ENCODE assay signal across 16 cellular contexts in the genomic region with DNA sequence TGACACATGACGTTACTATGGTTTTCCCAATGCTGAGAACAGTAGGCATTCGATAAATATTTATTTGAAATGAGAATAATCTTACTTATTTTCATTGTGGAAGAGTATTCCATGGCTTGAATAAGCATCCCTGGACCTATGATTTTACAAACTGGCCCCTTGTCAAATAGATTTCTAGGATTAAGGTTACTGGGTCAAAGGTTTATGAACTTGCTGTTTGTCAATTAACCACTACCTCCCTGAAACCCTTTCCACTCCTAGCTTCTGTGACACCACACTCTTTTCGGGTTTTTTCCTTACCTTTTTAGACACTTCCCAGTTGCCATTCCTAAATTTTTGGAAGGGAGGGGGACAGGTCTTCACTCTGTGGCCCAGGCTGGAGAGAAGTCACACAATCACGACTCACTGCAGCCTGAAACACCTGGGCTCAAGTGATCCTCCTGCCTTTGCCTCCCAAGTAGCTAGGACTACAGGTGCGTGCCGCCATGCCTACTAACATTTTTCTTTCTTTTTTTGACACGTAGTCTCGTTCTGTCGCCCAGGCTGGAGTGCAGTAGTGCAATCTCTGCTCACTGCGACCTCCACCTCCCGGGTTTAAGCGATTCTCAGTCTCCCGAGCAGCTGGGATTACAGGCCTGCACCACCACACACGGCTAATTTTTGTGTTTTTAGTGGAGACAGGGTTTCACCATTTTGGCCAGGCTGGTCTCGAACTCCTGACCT. TPM values are rescaled to one million over a fixed set of nuclear protein-coding genes. Genes with fewer than 3 reads are reported as not detected.
DNase-seq lines count a peak whose midpoint lies in the region; ATAC-seq, FAIRE-seq and TF ChIP-seq lines count a peak whose summit lies in the region.
"Had no signal": no experiment of that assay in that cellular context is flagged by ENCODE, and none has a peak within 500 bp of the region (broad histone marks: within the 10 kb centered on the region; RNA-seq: fewer than 3 reads in every experiment).

No MANE protein-coding gene starts in this region.

- TF ChIP-seq POLR2A in H1 (IDR thresholded peaks at IDR 0.05; ENCODE audit: control extremely low read depth in 1 of 2, low read depth in 2 of 2, low read length in 2 of 2) (no peak), sigmoid colon (IDR thresholded peaks at IDR 0.05) (no peak)

- TF ChIP-seq EP300 in H1 (IDR thresholded peaks at IDR 0.05; ENCODE audit: borderline replicate concordance in 1 of 2, low read depth in 2 of 2, low read length in 2 of 2) (no peak), sigmoid colon (IDR thresholded peaks at IDR 0.05) (no peak)

- no peak for ATAC-seq in GM21576 (IDR thresholded peaks at IDR 0.05; ENCODE audit: unreplicated experiment)

- no peak overlapping the region for H3K27ac Mint-ChIP-seq in H9
- H3K27ac Mint-ChIP-seq in activated naive CD4-positive, alpha-beta T cell treated with anti-CD3 and anti-CD28 coated beads for 36 hours = no peak overlapping the region
- H3K27ac Mint-ChIP-seq: CD4-positive, alpha-beta memory T cell had no signal

- H3T11ph ChIP-seq in H9 (ENCODE audit: low read length) = no peak overlapping the region

- H2BK12ac ChIP-seq in H9 (ENCODE audit: insufficient read length, low read depth, low read length) = no peak overlapping the region
- H2BK12ac ChIP-seq in H1 (ENCODE audit: low read depth, low read length) = no peak overlapping the region

- no peak overlapping the region for H2AK5ac ChIP-seq in H9 (ENCODE audit: insufficient read length, low read length)
- H2AK5ac ChIP-seq in H1 (ENCODE audit: low read depth, low read length) = no peak overlapping the region

- H3K4me1 Mint-ChIP-seq in H9 = peaks cover 11 to 28% of the 10 kb centered on the region in 2 experiments
- peaks cover 3% of the 10 kb centered on the region for H3K4me1 Mint-ChIP-seq in activated naive CD4-positive, alpha-beta T cell treated with anti-CD3 and anti-CD28 coated beads for 36 hours (ENCODE audit: low read depth)

- H3K27me3 ChIP-seq in H9 (ENCODE audit: insufficient read depth, low read length) (no peaks in the 10 kb centered on the region), H1 (replicated peaks in 1 of 4; ENCODE audit: control insufficient read depth in 3 of 4, extremely low read depth in 1 of 4, insufficient read depth in 3 of 4, low read length in 3 of 4) (no peaks in the 10 kb centered on the region), liver (ENCODE audit: control insufficient read depth in 4 of 4, insufficient read depth in 4 of 4, low read length in 3 of 4) (no peaks in the 10 kb centered on the region), sigmoid colon (peaks cover 0 to 11% (median 0%) of the 10 kb centered on the region in 3 donors)

- intact Hi-C loops in sigmoid colon (cut with DNase I) = loop anchor here (10.0 kb wide), 1 partner anchor 762 kb away; a partner anchor contains a TSS
- intact Hi-C loops in activated naive CD4-positive, alpha-beta T cell treated with anti-CD3 and anti-CD28 coated beads for 36 hours (cut with micrococcal nuclease) = loop anchor here (10.0 kb wide), 1 partner anchor 1432 kb away; a partner anchor contains a TSS

- H3K4me2 ChIP-seq in H9 (ENCODE audit: insufficient read depth, insufficient read length, low read length) = peak overlapping the region; percentile 28
- H3K4me2 ChIP-seq in H1 (ENCODE audit: insufficient read depth in 1 of 2, low read depth in 2 of 2, low read length in 2 of 2) = no peak overlapping the region

- H4K8ac ChIP-seq in H9 (replicated peaks; ENCODE audit: insufficient read length, low read depth, low read length) = no peak overlapping the region
- H4K8ac ChIP-seq in H1 (ENCODE audit: extremely low read depth, insufficient read depth, low read length) = no peak overlapping the region

- H3K4me3 ChIP-seq in H1 (ENCODE audit: extremely low read depth in 1 of 4, insufficient read depth in 2 of 4, low read depth in 3 of 4, low read length in 4 of 4) (no peak overlapping the region), liver (ENCODE audit: low read depth in 1 of 3, low read length in 3 of 3) (no peak overlapping the region), sigmoid colon (no peak overlapping the region)
- H3K4me3 ChIP-seq: GM23248 had no signal

- no peak overlapping the region for H3K56ac ChIP-seq in H9 (ENCODE audit: insufficient read length, low read depth, low read length)
- H3K56ac ChIP-seq in H1 (replicated peaks; ENCODE audit: insufficient read length, low read depth, low read length) = no peak overlapping the region

- no peaks in the 10 kb centered on the region for H3K9me3 ChIP-seq in H9 (ENCODE audit: control insufficient read depth, low read depth, low read length)
- H3K9me3 ChIP-seq in H1 (ENCODE audit: insufficient read depth in 2 of 2, low read depth in 1 of 2, low read length in 1 of 2) = no peaks in the 10 kb centered on the region
- no peaks in the 10 kb centered on the region for H3K9me3 ChIP-seq in liver (ENCODE audit: control insufficient read depth in 4 of 4, low read length in 3 of 4)
- H3K9me3 ChIP-seq in sigmoid colon = no peaks in the 10 kb centered on the region

- no peaks in the 10 kb centered on the region for H3K79me2 ChIP-seq in H9 (ENCODE audit: insufficient read depth, low read length)
- H3K79me2 ChIP-seq in H1 (ENCODE audit: control insufficient read depth in 1 of 2, insufficient read depth in 2 of 2, low read length in 2 of 2) = no peaks in the 10 kb centered on the region

- no peaks in the 10 kb centered on the region for H3K36me3 ChIP-seq in H1 (ENCODE audit: control insufficient read depth in 2 of 4, insufficient read depth in 4 of 4, low read length in 3 of 4)
- no peaks in the 10 kb centered on the region for H3K36me3 ChIP-seq in liver (ENCODE audit: control insufficient read depth in 4 of 4, insufficient read depth in 3 of 4, low read depth in 1 of 4, low read length in 3 of 4)
- H3K36me3 ChIP-seq in sigmoid colon = no peaks in the 10 kb centered on the region

- H3K23me2 ChIP-seq in H9 (ENCODE audit: insufficient read length, low read depth, low read length, poor library complexity, severe bottlenecking) (peaks cover 3% of the 10 kb centered on the region), H1 (ENCODE audit: low read depth, low read length) (no peaks in the 10 kb centered on the region; the same call in 1 of the 2 replicates)

- H3K36me3 Mint-ChIP-seq in H9 (ENCODE audit: insufficient read depth in 1 of 3, low read depth in 3 of 3) = peaks cover 0 to 4% (median 0%) of the 10 kb centered on the region in 3 experiments; a peak in 3 of 7 replicates
- H3K36me3 Mint-ChIP-seq in activated naive CD4-positive, alpha-beta T cell treated with anti-CD3 and anti-CD28 coated beads for 36 hours (ENCODE audit: low read depth) = no peaks in the 10 kb centered on the region

- TF ChIP-seq RAD21 in H1 (IDR thresholded peaks at IDR 0.05 in 1 of 2, conservative IDR thresholded peaks at IDR 0.05 in 1 of 2; ENCODE audit: low read depth in 2 of 2, low read length in 2 of 2) (no peak), liver (IDR thresholded peaks at IDR 0.05) (no peak)

- no peak overlapping the region for H3K23ac ChIP-seq in H9 (ENCODE audit: insufficient read length, low read depth, low read length)
- no peak overlapping the region for H3K23ac ChIP-seq in H1 (ENCODE audit: insufficient read length)

- H4K91ac ChIP-seq in H9 (ENCODE audit: insufficient read length, low read depth, low read length) = no peak overlapping the region
- no peak overlapping the region for H4K91ac ChIP-seq in H1 (replicated peaks; ENCODE audit: insufficient read length, low read length)

- DNase-seq in H9 (no peak), H1 (ENCODE audit: low read depth in 1 of 2, low spot score in 2 of 2) (no peak), sigmoid colon (no peak)
- no peak for DNase-seq in activated naive CD4-positive, alpha-beta T cell treated with anti-CD3 and anti-CD28 coated beads for 36 hours
- DNase-seq: C1 segment of cervical spinal cord; CD4-positive, alpha-beta memory T cell; COR-L47; DMS153; DND-41; GM23248; HCEC 1CT had no signal

- TF ChIP-seq CTCF in H9 (conservative IDR thresholded peaks at IDR 0.05) (no peak), H1 (IDR thresholded peaks at IDR 0.05; ENCODE audit: control extremely low read depth in 1 of 3, insufficient read depth in 1 of 3, low read depth in 1 of 3, low read length in 3 of 3) (no peak), liver (IDR thresholded peaks at IDR 0.05; ENCODE audit: low read depth, low read length, missing input control) (no peak), sigmoid colon (IDR thresholded peaks at IDR 0.05) (no peak)

- peaks cover 3 to 6% of the 10 kb centered on the region in 2 experiments; a peak in 4 of 5 replicates for H3K9me3 Mint-ChIP-seq in H9
- H3K9me3 Mint-ChIP-seq in activated naive CD4-positive, alpha-beta T cell treated with anti-CD3 and anti-CD28 coated beads for 36 hours = no peaks in the 10 kb centered on the region
- H3K9me3 Mint-ChIP-seq: CD4-positive, alpha-beta memory T cell had no signal

- H3K4ac ChIP-seq in H9 (ENCODE audit: low read depth, low read length) (no peak overlapping the region), H1 (replicated peaks; ENCODE audit: insufficient read length, low read depth, low read length) (no peak overlapping the region)

- H4K20me1 ChIP-seq in H9 (ENCODE audit: control insufficient read depth, insufficient read depth, insufficient read length) (no peaks in the 10 kb centered on the region), H1 (replicated peaks in 1 of 2; ENCODE audit: control insufficient read depth in 1 of 2, insufficient read depth in 2 of 2, low read length in 2 of 2) (no peaks in the 10 kb centered on the region)

- H2BK20ac ChIP-seq in H9 (ENCODE audit: low read depth, low read length, poor library complexity, severe bottlenecking) (no peak overlapping the region), H1 (ENCODE audit: low read length) (no peak overlapping the region)

- H3K9ac ChIP-seq in H9 (ENCODE audit: extremely low read depth, insufficient read length, low read length) (no peak overlapping the region), H1 (replicated peaks in 1 of 4; ENCODE audit: extremely low read depth in 1 of 4, low read depth in 3 of 4, low read length in 3 of 4) (no peak overlapping the region), liver (ENCODE audit: low read depth in 1 of 2, low read length in 2 of 2) (no peak overlapping the region)
- H3K9ac ChIP-seq: GM23248 had no signal

- no CpG with 5 or more reads among the region's 15 CpGs for WGBS in H9 (ENCODE audit: extremely low coverage, insufficient read length, low lambda C conversion rate)
- WGBS in H1 (ENCODE audit: extremely low coverage in 1 of 2, insufficient coverage in 1 of 2, insufficient read length in 1 of 2, insufficient replicate concordance in 2 of 2, low coverage in 1 of 2, low lambda C conversion rate in 2 of 2, missing lambda C conversion rate in 1 of 2), 2 experiments = 91% methylated on average over 15 of the region's 15 CpGs; no CpG with 5 or more reads in 1 of the 2 experiments
- 74% methylated on average over 15 of the region's 15 CpGs for WGBS in liver
- WGBS in sigmoid colon, 2 donors = 88 to 92% methylated on average over 15 of the region's 15 CpGs

- CTCF ChIA-PET in H1 (lab: Charles Lee; ENCODE audit: partially characterized antibody) = interaction anchor here (0.5 to 3.9 kb wide), 4 partner anchors 9 to 282 kb away, joined by 3 to 11 read pairs (median 4); no protein-coding TSS in a partner anchor
- CTCF ChIA-PET in activated naive CD4-positive, alpha-beta T cell treated with anti-CD3 and anti-CD28 coated beads for 36 hours (lab: Charles Lee) = no interaction called here

- no peak overlapping the region for H3K4me3 Mint-ChIP-seq in H9
- H3K4me3 Mint-ChIP-seq in activated naive CD4-positive, alpha-beta T cell treated with anti-CD3 and anti-CD28 coated beads for 36 hours = no peak overlapping the region
- H3K4me3 Mint-ChIP-seq: CD4-positive, alpha-beta memory T cell had no signal

- no peak overlapping the region for H4K5ac ChIP-seq in H9 (ENCODE audit: insufficient read length, low read depth, low read length)
- H4K5ac ChIP-seq in H1 (ENCODE audit: insufficient read length, low read depth, low read length) = no peak overlapping the region

- H3K27ac ChIP-seq in H9 (ENCODE audit: insufficient read length, low read depth, low read length) (no peak overlapping the region), H1 (ENCODE audit: low read depth, low read length) (no peak overlapping the region), liver (ENCODE audit: low read depth in 1 of 2, low read length in 2 of 2) (no peak overlapping the region), sigmoid colon (no peak overlapping the region)
- H3K27ac ChIP-seq: GM23248 had no signal

- H3K27me3 Mint-ChIP-seq in H9 (ENCODE audit: low read depth) = peaks cover 16% of the 10 kb centered on the region
- H3K27me3 Mint-ChIP-seq in activated naive CD4-positive, alpha-beta T cell treated with anti-CD3 and anti-CD28 coated beads for 36 hours (ENCODE audit: low read depth) = peaks cover 16% of the 10 kb centered on the region

- H2AFZ ChIP-seq in H9 (ENCODE audit: low read length) = no peak overlapping the region
- H2AFZ ChIP-seq in H1 (ENCODE audit: low read length) = 0 out of 2 replicates have a peak overlapping the region, but pooled peaks have one; percentile 37
- H2AFZ ChIP-seq: GM23248 had no signal

- POLR2A ChIA-PET in H1 (lab: Charles Lee; ENCODE audit: partially characterized antibody) = interaction anchor here (0.8 to 1.7 kb wide), 3 partner anchors 13 to 215 kb away, joined by 4 to 5 read pairs (median 4); no protein-coding TSS in a partner anchor

- H2BK5ac ChIP-seq in H9 (ENCODE audit: insufficient read length, low read length) (no peak overlapping the region), H1 (ENCODE audit: low read depth, low read length) (no peak overlapping the region)

- no peak for FAIRE-seq in H1 (lab: Jason Lieb, UNC)
- FAIRE-seq: G401.6, GM12892, H54 had no signal

- H2BK120ac ChIP-seq in H9 (ENCODE audit: low read depth, low read length, poor library complexity, severe bottlenecking) (no peak overlapping the region), H1 (replicated peaks; ENCODE audit: low read depth, low read length) (no peak overlapping the region)

- H2BK15ac ChIP-seq in H9 (ENCODE audit: low read depth, low read length) = no peak overlapping the region
- no peak overlapping the region for H2BK15ac ChIP-seq in H1 (ENCODE audit: low read length)

- H3K79me1 ChIP-seq in H9 (ENCODE audit: insufficient read depth, low read depth, low read length, poor library complexity, severe bottlenecking) (no peaks in the 10 kb centered on the region), H1 (ENCODE audit: low read depth, low read length) (no peaks in the 10 kb centered on the region)

- H3K18ac ChIP-seq in H9 (ENCODE audit: insufficient read length, low read depth, low read length) = no peak overlapping the region
- H3K18ac ChIP-seq in H1 (ENCODE audit: extremely low read depth, low read length) = no peak overlapping the region

- no peak overlapping the region for H3K14ac ChIP-seq in H9 (ENCODE audit: insufficient read depth, low read length)
- H3K14ac ChIP-seq in H1 (ENCODE audit: insufficient read length) = no peak overlapping the region

- H3K4me1 ChIP-seq in H9 (ENCODE audit: insufficient read depth, low read length) (peaks cover 3% of the 10 kb centered on the region; the same call in 1 of the 2 replicates), H1 (replicated peaks in 1 of 4; ENCODE audit: control insufficient read depth in 3 of 4, insufficient read depth in 4 of 4, low read length in 3 of 4) (no peaks in the 10 kb centered on the region), liver (ENCODE audit: control insufficient read depth in 4 of 4, insufficient read depth in 4 of 4, low read length in 3 of 4) (peaks cover 2 to 21% (median 16%) of the 10 kb centered on the region in 4 donors), sigmoid colon (peaks cover 0 to 8% (median 7%) of the 10 kb centered on the region in 4 donors)

RNA-seq across cellular contexts. Expression of a gene that starts 5.1 kb away (rescaled TPM):
- total RNA-seq in H9 (2021) = 336 and 340 TPM in 2 replicates
- 165 and 171 TPM in 2 replicates for total RNA-seq in H1 (2021; fragmentation: NEBNext Ultra II Directional; extraction: Animal tissue kit (Norgen Biotek cat#: 25700))
- 38.5 and 48.0 TPM in 2 replicates for polyA plus RNA-seq in H1 (2011; rRNA removed)
- 85.2 TPM for polyA plus RNA-seq in H1 (2011; cell fraction: cytosol; rRNA removed)
- polyA plus RNA-seq in H1 (2011; cell fraction: nucleus; rRNA removed) = 72.6 TPM
- polyA plus RNA-seq in H1 (2012, experiment 1 of 2) = 94.8 to 126 TPM (median 106 TPM) in 4 replicates
- 25.7 TPM for polyA plus RNA-seq in H1 (2012, experiment 2 of 2)
- polyA plus RNA-seq in H1 (2013, experiment 1 of 2) = 103 TPM
- polyA plus RNA-seq in H1 (2013, experiment 2 of 2) = 96.2 TPM
- 103 and 125 TPM in 2 replicates for polyA minus RNA-seq in H1 (2011; rRNA and poly(A)+ RNA removed)
- polyA minus RNA-seq in H1 (2011; cell fraction: cytosol; rRNA and poly(A)+ RNA removed) = 75.4 TPM
- 91.8 TPM for polyA minus RNA-seq in H1 (2011; cell fraction: nucleus; rRNA and poly(A)+ RNA removed)
- 10 to 100 TPM; 33.8 to 40.9 TPM for total RNA-seq in liver
- polyA plus RNA-seq in liver = 10 to 100 TPM; 41.3 to 47.5 TPM
- 10 to 100 TPM; 29.6 to 75.6 (median 47.3) TPM for total RNA-seq in sigmoid colon
- polyA plus RNA-seq in sigmoid colon = 10 to 100 TPM; 39.1 to 78.9 (median 51.7) TPM
- total RNA-seq in activated naive CD4-positive, alpha-beta T cell treated with anti-CD3 and anti-CD28 coated beads for 36 hours = 10 to 100 TPM; 76.0 to 78.2 TPM

RNA-seq across cellular contexts. Expression of a gene that starts 54.9 kb away (rescaled TPM):
- total RNA-seq in H9 (2021) = 17.4 and 19.9 TPM in 2 replicates
- total RNA-seq in H1 (2021; fragmentation: NEBNext Ultra II Directional; extraction: Animal tissue kit (Norgen Biotek cat#: 25700)) = 13.6 and 17.0 TPM in 2 replicates
- polyA plus RNA-seq in H1 (2011; rRNA removed) = 11.9 and 17.2 TPM in 2 replicates
- 23.0 TPM for polyA plus RNA-seq in H1 (2011; cell fraction: cytosol; rRNA removed)
- polyA plus RNA-seq in H1 (2011; cell fraction: nucleus; rRNA removed) = 111 TPM
- polyA plus RNA-seq in H1 (2012, experiment 1 of 2) = 11.1 to 14.6 TPM (median 11.9 TPM) in 4 replicates
- polyA plus RNA-seq in H1 (2012, experiment 2 of 2) = 3.3 TPM
- polyA plus RNA-seq in H1 (2013, experiment 1 of 2) = 7.3 TPM
- polyA plus RNA-seq in H1 (2013, experiment 2 of 2) = 5.9 TPM
- polyA minus RNA-seq in H1 (2011; rRNA and poly(A)+ RNA removed) = 21.8 and 22.1 TPM in 2 replicates
- polyA minus RNA-seq in H1 (2011; cell fraction: cytosol; rRNA and poly(A)+ RNA removed) = 12.0 TPM
- polyA minus RNA-seq in H1 (2011; cell fraction: nucleus; rRNA and poly(A)+ RNA removed) = 46.1 TPM
- total RNA-seq in liver = 1 to 10 TPM; 2.6 to 5.6 TPM
- polyA plus RNA-seq in liver = 1 to 10 TPM in 1 of 2 donors, under 1 TPM in 1; 0.45 to 1.4 TPM
- 10 to 100 TPM in 3 of 4 donors, 1 to 10 TPM in 1; 9.0 to 26.9 (median 11.8) TPM for total RNA-seq in sigmoid colon
- 1 to 10 TPM in 2 of 3 donors, under 1 TPM in 1; 0.46 to 5.0 (median 1.2) TPM for polyA plus RNA-seq in sigmoid colon
- total RNA-seq in activated naive CD4-positive, alpha-beta T cell treated with anti-CD3 and anti-CD28 coated beads for 36 hours = 1 to 10 TPM; 4.7 to 7.3 TPM
